ENCODE assay signal across 8 cellular contexts in the genomic region with DNA sequence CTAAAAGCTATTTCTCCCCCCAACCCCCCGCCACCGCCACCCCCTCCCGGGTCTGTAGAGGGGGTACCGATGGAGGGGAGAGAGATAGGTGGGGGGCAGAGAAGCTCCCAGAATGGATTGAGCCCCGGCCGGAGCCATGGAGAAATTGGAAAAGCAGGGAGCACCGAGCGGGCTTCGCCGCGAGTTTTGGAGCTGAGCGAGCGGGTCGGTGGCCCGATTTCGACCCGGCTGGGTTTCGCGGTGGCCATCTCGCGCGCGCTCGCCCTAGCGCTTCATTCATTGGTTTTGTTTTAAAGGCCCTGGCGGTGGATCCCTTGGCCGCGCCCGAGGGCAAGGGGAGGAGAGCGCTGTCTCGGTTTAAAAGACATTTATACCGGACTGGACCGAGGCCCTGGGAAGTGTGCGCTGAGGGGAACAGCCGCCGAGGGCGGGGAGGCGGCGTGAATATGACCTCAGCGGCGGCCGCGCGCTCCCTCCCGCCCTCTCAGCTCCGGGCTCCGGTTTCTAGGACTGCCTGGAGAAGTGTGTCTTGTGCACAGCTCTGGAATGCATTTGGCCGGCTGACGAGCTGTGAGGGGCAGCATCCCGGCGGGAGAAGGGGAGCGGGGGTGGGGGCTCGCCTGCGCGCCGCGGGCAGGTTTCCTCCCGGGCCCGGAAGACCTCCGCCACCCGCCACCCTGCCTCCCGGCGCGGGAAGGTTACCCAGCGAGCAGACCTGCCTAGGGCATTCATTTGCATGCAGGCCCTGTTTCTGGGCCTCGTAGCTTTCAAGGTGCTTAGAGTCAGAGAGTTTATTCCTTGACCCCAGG. TPM values are rescaled to one million over a fixed set of nuclear protein-coding genes. Genes with fewer than 3 reads are reported as not detected.
DNase-seq lines count a peak whose midpoint lies in the region; ATAC-seq and TF ChIP-seq lines count a peak whose summit lies in the region.

No MANE protein-coding gene starts in this region.

- peaks cover 35 to 58% (median 43%) of the 10 kb centered on the region in 10 experiments for H3K4me1 ChIP-seq in BLaER1 treated with 17β-estradiol and CSF1 and Interleukin-3, amounts not matched to agents 10 nM and 100 nM
- H3K4me1 ChIP-seq in thymus (ENCODE audit: control insufficient read depth, insufficient read depth, low read length) = peaks cover 29% of the 10 kb centered on the region

- peak overlapping the region; percentile 84 to 98 (median 92) for H3K4me2 ChIP-seq in BLaER1 treated with 17β-estradiol and CSF1 and Interleukin-3, amounts not matched to agents 10 nM and 100 nM

- H3K9me3 ChIP-seq in BLaER1 treated with 17β-estradiol and CSF1 and Interleukin-3, amounts not matched to agents 10 nM and 100 nM (replicated peaks in 1 of 11) = no peaks in the 10 kb centered on the region
- peaks cover 1% of the 10 kb centered on the region for H3K9me3 ChIP-seq in thymus (ENCODE audit: control insufficient read depth)

- WGBS in thymus = under 1% methylated on average over 66 of the region's 66 CpGs

- ATAC-seq in GM19025 (IDR thresholded peaks at IDR 0.05; ENCODE audit: low read depth, unreplicated experiment) (peak; percentile 19), HG03139 (IDR thresholded peaks at IDR 0.05; ENCODE audit: unreplicated experiment) (peak; percentile 24)

- peak overlapping the region; percentile 75 to 98 (median 93) for H3K27ac ChIP-seq in BLaER1 treated with 17β-estradiol and CSF1 and Interleukin-3, amounts not matched to agents 10 nM and 100 nM
- H3K27ac ChIP-seq in thymus (ENCODE audit: low read depth) = peak overlapping the region; percentile 91

- peaks cover 11 to 32% (median 29%) of the 10 kb centered on the region in 11 experiments; a peak in 18 of 22 replicates for H3K27me3 ChIP-seq in BLaER1 treated with 17β-estradiol and CSF1 and Interleukin-3, amounts not matched to agents 10 nM and 100 nM
- peaks cover 52% of the 10 kb centered on the region for H3K27me3 ChIP-seq in thymus (ENCODE audit: control insufficient read depth, insufficient read depth)

- peak overlapping the region; percentile 85 to 94 (median 88) for H3K9ac ChIP-seq in BLaER1 treated with 17β-estradiol and CSF1 and Interleukin-3, amounts not matched to agents 10 nM and 100 nM

- peaks cover 20 to 42% (median 40%) of the 10 kb centered on the region in 11 experiments for H4K20me1 ChIP-seq in BLaER1 treated with 17β-estradiol and CSF1 and Interleukin-3, amounts not matched to agents 10 nM and 100 nM

- peak overlapping the region; percentile 58 to 75 (median 66) for H3K4me3 ChIP-seq in BLaER1 treated with 17β-estradiol and CSF1 and Interleukin-3, amounts not matched to agents 10 nM and 100 nM
- peak overlapping the region; percentile 59 for H3K4me3 ChIP-seq in thymus (ENCODE audit: low read length)

- H3K36me3 ChIP-seq in BLaER1 treated with 17β-estradiol and CSF1 and Interleukin-3, amounts not matched to agents 10 nM and 100 nM = peaks cover 0 to 7% (median 2%) of the 10 kb centered on the region in 11 experiments; a peak in 11 of 22 replicates
- no peaks in the 10 kb centered on the region for H3K36me3 ChIP-seq in thymus (ENCODE audit: control insufficient read depth, insufficient read depth)

- DNase-seq in NCI-H748 treated with DMSO at 0.1 percent for 48 hours (lab: John Stamatoyannopoulos, UW) (peak; percentile 69), erythroblast (lab: John Stamatoyannopoulos, UW) (peak; percentile 29 to 41), mucosa of gallbladder (ENCODE audit: low spot score) (peak; percentile 74)
- DNase-seq in activated T-cell treated with anti-CD3 and anti-CD28 coated beads, Interleukin-2, amount 50 U/mL, for 1 hour = peak; percentile 71

- TF ChIP-seq POLR2A in erythroblast (IDR thresholded peaks at IDR 0.05; ENCODE audit: low read length) = no peak

RNA-seq across cellular contexts. Expression of a gene that starts 1.7 kb away (rescaled TPM):
- 20.0 TPM for total RNA-seq in mucosa of gallbladder
- polyA plus RNA-seq in thymus = 7.8 TPM

Comparison
In these comparisons a context has a peak if more than half of its experiments do, and no peak if none do; other contexts are left out.
1. Peak in every context shown above with its lines: DNase-seq, ATAC-seq, H3K4me3 ChIP-seq and H3K27ac ChIP-seq.